11 cellular contexts compared by ENCODE assay signal in genomic region chr3:191356586-191357439, GRCh38. TPM values are rescaled to one million over a fixed set of nuclear protein-coding genes. Genes with fewer than 3 reads are reported as not detected.
A peak's percentile ranks its signal among the peaks of the same experiment; 100 is the strongest.
DNase-seq lines count a peak whose midpoint lies in the region; ATAC-seq and TF ChIP-seq lines count a peak whose summit lies in the region.
"Had no signal": no experiment of that assay in that cellular context is flagged by ENCODE, and none has a peak within 500 bp of the region (broad histone marks: within the 10 kb centered on the region; RNA-seq: fewer than 3 reads in every experiment).

No MANE protein-coding gene starts in this region.

- peaks cover 2% of the 10 kb centered on the region; the same call in 1 of the 2 replicates for H3K79me2 ChIP-seq in H9 (ENCODE audit: insufficient read depth, low read length)
- H3K79me2 ChIP-seq in hepatocyte: peaks cover 54% of the 10 kb centered on the region

- no peaks in the 10 kb centered on the region for H3K36me3 ChIP-seq in hepatocyte (replicated peaks; ENCODE audit: insufficient read depth, low read depth)
- peaks cover 0 to 47% (median 26%) of the 10 kb centered on the region in 6 donors for H3K36me3 ChIP-seq in spleen
- H3K36me3 ChIP-seq in Peyer's patch: peaks cover 0 to 33% (median 0%) of the 10 kb centered on the region in 3 donors

- H3K27ac ChIP-seq in H9 (ENCODE audit: insufficient read length, low read depth, low read length) (no peak overlapping the region), hepatocyte (peak overlapping the region; percentile 38), spleen (peak overlapping the region in 6 of 8 donors; percentile 5 to 68 (median 52)), Peyer's patch (peak overlapping the region in 1 of 4 donors; percentile 40)
- H3K27ac ChIP-seq: vagina had no signal

- H3K4me3 Mint-ChIP-seq in H9 (no peak overlapping the region), T-helper 17 cell (no peak overlapping the region)

- H3K4ac ChIP-seq in H9 (ENCODE audit: low read depth, low read length): no peak overlapping the region

- H2AK5ac ChIP-seq in H9 (ENCODE audit: insufficient read length, low read length): no peak overlapping the region

- H2BK5ac ChIP-seq in H9 (ENCODE audit: insufficient read length, low read length): no peak overlapping the region

- intact Hi-C loops in spleen (cut with DNase I; ENCODE audit: low total_unique reads): no loop called here

- no peak overlapping the region for H3T11ph ChIP-seq in H9 (ENCODE audit: low read length)

- H2BK12ac ChIP-seq in H9 (ENCODE audit: insufficient read length, low read depth, low read length): no peak overlapping the region

- H3K9me3 ChIP-seq in H9 (ENCODE audit: control insufficient read depth, low read depth, low read length) (no peaks in the 10 kb centered on the region), hepatocyte (ENCODE audit: low read depth) (no peaks in the 10 kb centered on the region), spleen (no peaks in the 10 kb centered on the region), T-helper 17 cell (ENCODE audit: control insufficient read depth, low read length, poor library complexity, severe bottlenecking) (no peaks in the 10 kb centered on the region), Peyer's patch (no peaks in the 10 kb centered on the region)
- H3K9me3 ChIP-seq: vagina had no signal

- TF ChIP-seq CTCF in H9 (conservative IDR thresholded peaks at IDR 0.05) (no peak), hepatocyte (IDR thresholded peaks at IDR 0.05; ENCODE audit: poor library complexity) (no peak), spleen (IDR thresholded peaks at IDR 0.05 in 8 of 11, conservative IDR thresholded peaks at IDR 0.05 in 3 of 11) (no peak), Peyer's patch (IDR thresholded peaks at IDR 0.05) (no peak)

- H3K27me3 Mint-ChIP-seq in H9 (ENCODE audit: low read depth) (no peaks in the 10 kb centered on the region), T-helper 17 cell (no peaks in the 10 kb centered on the region)

- no peak overlapping the region for H4K5ac ChIP-seq in H9 (ENCODE audit: insufficient read length, low read depth, low read length)

- H3K4me3 ChIP-seq in hepatocyte (no peak overlapping the region), spleen (no peak overlapping the region), Peyer's patch (no peak overlapping the region)
- H3K4me3 ChIP-seq: vagina had no signal

- no peaks in the 10 kb centered on the region for H3K27me3 ChIP-seq in H9 (ENCODE audit: insufficient read depth, low read length)
- H3K27me3 ChIP-seq in hepatocyte: no peaks in the 10 kb centered on the region
- H3K27me3 ChIP-seq in spleen (replicated peaks in 1 of 7): no peaks in the 10 kb centered on the region
- H3K27me3 ChIP-seq in Peyer's patch: no peaks in the 10 kb centered on the region
- H3K27me3 ChIP-seq: vagina had no signal

- TF ChIP-seq POLR2A in spleen (IDR thresholded peaks at IDR 0.05) (no peak), Peyer's patch (IDR thresholded peaks at IDR 0.05) (no peak)

- H3K4me2 ChIP-seq in H9 (ENCODE audit: insufficient read depth, insufficient read length, low read length) (no peak overlapping the region), hepatocyte (no peak overlapping the region)

- no peak overlapping the region for H2BK120ac ChIP-seq in H9 (ENCODE audit: low read depth, low read length, poor library complexity, severe bottlenecking)

- peaks cover 34 to 44% of the 10 kb centered on the region in 2 experiments for H3K4me1 Mint-ChIP-seq in H9
- peaks cover 2% of the 10 kb centered on the region for H3K4me1 Mint-ChIP-seq in T-helper 17 cell

- H3K9me3 Mint-ChIP-seq in H9: no peaks in the 10 kb centered on the region

- H3K9me2 ChIP-seq in hepatocyte (replicated peaks; ENCODE audit: insufficient read depth): no peaks in the 10 kb centered on the region

- H3K23me2 ChIP-seq in H9 (ENCODE audit: insufficient read length, low read depth, low read length, poor library complexity, severe bottlenecking): no peaks in the 10 kb centered on the region

- ATAC-seq in T-helper 17 cell: no peak
- ATAC-seq: sciatic nerve had no signal

- no peak overlapping the region for H4K8ac ChIP-seq in H9 (replicated peaks; ENCODE audit: insufficient read length, low read depth, low read length)

- no peak overlapping the region for H3K23ac ChIP-seq in H9 (ENCODE audit: insufficient read length, low read depth, low read length)

- H3K56ac ChIP-seq in H9 (ENCODE audit: insufficient read length, low read depth, low read length): no peak overlapping the region

- no peak overlapping the region for H2BK15ac ChIP-seq in H9 (ENCODE audit: low read depth, low read length)

- DNase-seq in H9 (no peak), amniotic stem cell (lab: John Stamatoyannopoulos, UW) (peak; percentile 41), hepatocyte (ENCODE audit: low spot score) (peak; percentile 39), spleen (no peak), T-helper 17 cell (no peak), Peyer's patch (no peak), DMS79 treated with DMSO at 0.1 percent for 48 hours (lab: John Stamatoyannopoulos, UW) (no peak), GOT3 (lab: John Stamatoyannopoulos, UW) (no peak)
- DNase-seq: NCI-H2227 treated with DMSO at 0.1 percent for 48 hours had no signal

- no peaks in the 10 kb centered on the region for H3K79me1 ChIP-seq in H9 (ENCODE audit: insufficient read depth, low read depth, low read length, poor library complexity, severe bottlenecking)

- no peaks in the 10 kb centered on the region for H4K20me1 ChIP-seq in H9 (ENCODE audit: control insufficient read depth, insufficient read depth, insufficient read length)
- H4K20me1 ChIP-seq in hepatocyte (ENCODE audit: insufficient read depth, poor library complexity, severe bottlenecking): peaks cover 4% of the 10 kb centered on the region

- no peak overlapping the region for H4K91ac ChIP-seq in H9 (ENCODE audit: insufficient read length, low read depth, low read length)

- H3K27ac Mint-ChIP-seq in H9 (peak overlapping the region; percentile 54 to 92 (median 78); a peak in 5 of 7 replicates), T-helper 17 cell (no peak overlapping the region)

- no CpG with 5 or more reads among the region's 6 CpGs for WGBS in H9 (ENCODE audit: extremely low coverage, insufficient read length, low lambda C conversion rate)
- WGBS in hepatocyte (ENCODE audit: low lambda C conversion rate, missing lambda C conversion rate): 69% methylated on average over 6 of the region's 6 CpGs
- WGBS in spleen, 5 donors: 61 to 79% (median 69%) methylated on average over 6 of the region's 6 CpGs

- no peak overlapping the region for H3K18ac ChIP-seq in H9 (ENCODE audit: insufficient read length, low read depth, low read length)

- no peak overlapping the region for H3K9ac ChIP-seq in H9 (ENCODE audit: extremely low read depth, insufficient read length, low read length)

- H2BK20ac ChIP-seq in H9 (ENCODE audit: low read depth, low read length, poor library complexity, severe bottlenecking): no peak overlapping the region

- H3K36me3 Mint-ChIP-seq in H9 (ENCODE audit: insufficient read depth in 1 of 3, low read depth in 3 of 3) (peaks cover 9 to 28% (median 12%) of the 10 kb centered on the region in 3 experiments), T-helper 17 cell (ENCODE audit: low read depth) (no peaks in the 10 kb centered on the region)

- no peak overlapping the region for H3K14ac ChIP-seq in H9 (ENCODE audit: insufficient read depth, low read length)

- H3K4me1 ChIP-seq in H9 (ENCODE audit: insufficient read depth, low read length) (peaks cover 15% of the 10 kb centered on the region; the same call in 1 of the 2 replicates), hepatocyte (ENCODE audit: insufficient read depth) (peaks cover 10% of the 10 kb centered on the region), spleen (peaks cover 4 to 78% (median 40%) of the 10 kb centered on the region in 6 donors), Peyer's patch (peaks cover 0 to 28% (median 13%) of the 10 kb centered on the region in 4 donors)

- H2AFZ ChIP-seq in H9 (ENCODE audit: low read length) (no peak overlapping the region), hepatocyte (no peak overlapping the region)

RNA-seq across cellular contexts. Expression of gene UTS2B, which starts 26.5 kb away (rescaled TPM):
- 0.09 and 0.26 TPM in 2 replicates for total RNA-seq in H9 (2021)
- 0.07 TPM in 1 of 2 replicates, not detected in the other for total RNA-seq in hepatocyte
- polyA plus RNA-seq in hepatocyte: 0.19 and 0.29 TPM in 2 replicates
- 1 to 10 TPM in 3 of 7 donors, under 1 TPM in 3, not detected in 1; 0.25 to 3.2 (median 1.1) TPM for total RNA-seq in spleen
- polyA plus RNA-seq in spleen: under 1 TPM; 0.20 to 0.54 (median 0.29) TPM
- not detected for total RNA-seq in T-helper 17 cell
- total RNA-seq in Peyer's patch: 1 to 10 TPM in 2 of 4 donors, not detected in 2; 1.9 to 6.6 TPM

RNA-seq across cellular contexts. Expression of gene CCDC50, which starts 27.6 kb away (rescaled TPM):
- total RNA-seq in H9 (2021) (20.7 and 21.0 TPM in 2 replicates), hepatocyte (49.6 and 54.6 TPM in 2 replicates), spleen (100 to 1,000 TPM; 100 to 167 (median 117) TPM), T-helper 17 cell (10 to 100 TPM; 11.8 to 12.7 TPM), Peyer's patch (100 to 1,000 TPM in 2 of 4 donors, 10 to 100 TPM in 2; 68.1 to 201 (median 106) TPM)
- polyA plus RNA-seq in hepatocyte (31.6 and 34.9 TPM in 2 replicates), spleen (10 to 100 TPM; 42.5 to 57.7 (median 42.7) TPM)

Comparison
In these comparisons a context has a peak if more than half of its experiments do, and no peak if none do; other contexts are left out.
1. DNase-seq: peak in amniotic stem cell (single experiment) and hepatocyte (single experiment); none in H9 (single experiment), spleen (single experiment), T-helper 17 cell (0 of 3), Peyer's patch (0 of 3), DMS79 treated with DMSO at 0.1 percent for 48 hours (single experiment) and GOT3 (single experiment).